21 cellular contexts compared by ENCODE assay signal in genomic region chr6:85402071-85402470, GRCh38. TPM values are rescaled to one million over a fixed set of nuclear protein-coding genes. Genes with fewer than 3 reads are reported as not detected.
A peak's percentile ranks its signal among the peaks of the same experiment; 100 is the strongest.
DNase-seq lines count a peak whose midpoint lies in the region; ATAC-seq and TF ChIP-seq lines count a peak whose summit lies in the region.
"Had no signal": no experiment of that assay in that cellular context is flagged by ENCODE, and none has a peak within 500 bp of the region (broad histone marks: within the 10 kb centered on the region; RNA-seq: fewer than 3 reads in every experiment).

No MANE protein-coding gene starts in this region.

- POLR2A ChIA-PET in IMR-90 (lab: Charles Lee; ENCODE audit: unreplicated experiment), result no interaction called here

- peak overlapping the region; percentile 90 for H2BK15ac ChIP-seq in IMR-90 (ENCODE audit: low read depth, low read length)

- H3K4ac ChIP-seq in IMR-90 (ENCODE audit: low read depth, low read length), result peak overlapping the region; percentile 100

- CTCF ChIA-PET in IMR-90 (lab: Yijun Ruan, JAX), result interaction anchor here (1.9 kb wide), 1 partner anchor 47 kb away, joined by 7 read pairs; no protein-coding TSS in a partner anchor

- no peaks in the 10 kb centered on the region for H3K27me3 ChIP-seq in IMR-90 (ENCODE audit: control insufficient read depth, insufficient read depth, low read length)
- H3K27me3 ChIP-seq: body of pancreas, esophagus muscularis mucosa, suprapubic skin had no signal

- H3K4me1 ChIP-seq in IMR-90 (ENCODE audit: control insufficient read depth, insufficient read depth, low read length) (peaks cover 40% of the 10 kb centered on the region), mesodermal cell (ENCODE audit: control insufficient read depth, insufficient read depth, low read length, poor library complexity, severe bottlenecking) (peaks cover 50% of the 10 kb centered on the region)
- H3K4me1 ChIP-seq: psoas muscle had no signal

- peak overlapping the region; percentile 95 for H4K5ac ChIP-seq in IMR-90 (ENCODE audit: low read depth, low read length)

- peak overlapping the region; percentile 74 to 99 for H4K8ac ChIP-seq in IMR-90 (ENCODE audit: low read depth in 2 of 2, low read length in 2 of 2)

- peak overlapping the region; percentile 99; the same call in 1 of the 2 replicates for H3K56ac ChIP-seq in IMR-90 (ENCODE audit: extremely low read depth, insufficient read depth, low read length)

- H3K79me1 ChIP-seq in IMR-90 (ENCODE audit: low read depth in 1 of 2, low read length in 2 of 2), result peaks cover 11 to 29% of the 10 kb centered on the region in 2 experiments; a peak in 3 of 4 replicates

- TF ChIP-seq CTCF in AG10803 (conservative IDR thresholded peaks at IDR 0.05; ENCODE audit: low read length) (no peak), IMR-90 (conservative IDR thresholded peaks at IDR 0.05; ENCODE audit: low read depth, low read length) (no peak)

- H3K27me3 Mint-ChIP-seq in activated naive CD8-positive, alpha-beta T cell treated with anti-CD3 and anti-CD28 coated beads, Interleukin-2, amount 50 U/mL, for 24 hours, result no peaks in the 10 kb centered on the region

- H3K4me1 Mint-ChIP-seq in activated naive CD8-positive, alpha-beta T cell treated with anti-CD3 and anti-CD28 coated beads, Interleukin-2, amount 50 U/mL, for 24 hours, result peaks cover 67% of the 10 kb centered on the region

- peak overlapping the region; percentile 99 for H4K91ac ChIP-seq in IMR-90 (ENCODE audit: insufficient read depth, low read depth, low read length)

- in situ Hi-C loops in IMR-90 (cut with MboI; ENCODE audit: low sequenced_read_pairs), result no loop called here

- ATAC-seq in IMR-90 (ENCODE audit: low read depth) (no peak), HG03565 (IDR thresholded peaks at IDR 0.05; ENCODE audit: unreplicated experiment) (no peak), HG03442 (IDR thresholded peaks at IDR 0.05; ENCODE audit: unreplicated experiment) (no peak), HG03097 (IDR thresholded peaks at IDR 0.05; ENCODE audit: low FRiP score, unreplicated experiment) (no peak)
- ATAC-seq in activated naive CD8-positive, alpha-beta T cell treated with anti-CD3 and anti-CD28 coated beads, Interleukin-2, amount 50 U/mL, for 24 hours, result no peak
- ATAC-seq: body of pancreas, left cardiac atrium, psoas muscle had no signal

- no TSS peak for BruUV-seq in IMR-90 (replicated peaks; lab: Mats Ljungman, UMichigan)

- dilution Hi-C loops in IMR-90 (cut with HindIII; ENCODE audit: low sequenced_read_pairs, unreplicated experiment), result no loop called here

- H4K20me1 ChIP-seq in IMR-90 (ENCODE audit: insufficient read depth, low read length), result no peaks in the 10 kb centered on the region

- H3K4me3 ChIP-seq in AG10803 (ENCODE audit: low read length), result no peak overlapping the region
- no peak overlapping the region for H3K4me3 ChIP-seq in IMR-90 (ENCODE audit: insufficient read depth, low read depth, low read length)
- no peak overlapping the region for H3K4me3 ChIP-seq in mesodermal cell (ENCODE audit: extremely low read depth, insufficient read depth, low read length, poor library complexity, severe bottlenecking)
- H3K4me3 ChIP-seq: body of pancreas, esophagus muscularis mucosa, psoas muscle, suprapubic skin had no signal

- peak; percentile 54 for DNase-seq in AG10803 (ENCODE audit: low read depth)
- no peak for DNase-seq in IMR-90
- no peak for DNase-seq in activated naive CD8-positive, alpha-beta T cell treated with anti-CD3 and anti-CD28 coated beads, Interleukin-2, amount 50 U/mL, for 24 hours
- no peak for DNase-seq in NCI-H345 (lab: John Stamatoyannopoulos, UW)
- DNase-seq: activated naive CD4-positive, alpha-beta T cell; body of pancreas; DMS79; left cardiac atrium; NCI-H1930; NCI-H524; psoas muscle had no signal

- H2BK120ac ChIP-seq in IMR-90 (ENCODE audit: low read depth, low read length), result peak overlapping the region; percentile 100

- peak overlapping the region; percentile 70 for H2AK9ac ChIP-seq in IMR-90 (replicated peaks; ENCODE audit: low read depth, low read length, poor library complexity)

- no peak for TF ChIP-seq POLR2A in IMR-90 (IDR thresholded peaks at IDR 0.05; ENCODE audit: low read depth, low read length)

- H3K36me3 ChIP-seq in IMR-90 (ENCODE audit: control insufficient read depth, insufficient read depth, low read length), result no peaks in the 10 kb centered on the region
- no peaks in the 10 kb centered on the region for H3K36me3 ChIP-seq in mesodermal cell (ENCODE audit: control insufficient read depth, insufficient read depth, low read length)
- H3K36me3 ChIP-seq: esophagus muscularis mucosa, suprapubic skin had no signal

- H3K23ac ChIP-seq in IMR-90 (ENCODE audit: low read depth, low read length), result peak overlapping the region; percentile 100

- peak overlapping the region; percentile 44 for H2AFZ ChIP-seq in IMR-90 (replicated peaks; ENCODE audit: low read length, poor library complexity)

- H3K14ac ChIP-seq in IMR-90 (replicated peaks; ENCODE audit: low read depth, low read length), result peak overlapping the region; percentile 100

- H3K9me3 Mint-ChIP-seq in activated naive CD8-positive, alpha-beta T cell treated with anti-CD3 and anti-CD28 coated beads, Interleukin-2, amount 50 U/mL, for 24 hours, result peaks cover 7% of the 10 kb centered on the region

- peak overlapping the region; percentile 87; the same call in 1 of the 2 replicates for H3K27ac ChIP-seq in IMR-90 (ENCODE audit: insufficient read depth, low read length)
- peak overlapping the region; percentile 98 for H3K27ac ChIP-seq in mesodermal cell (ENCODE audit: low read depth, low read length, severe bottlenecking)
- H3K27ac ChIP-seq: C4-2B, esophagus muscularis mucosa, psoas muscle, suprapubic skin, VCaP had no signal

- intact Hi-C loops in IMR-90 (cut with micrococcal nuclease), result no loop called here

- no peak overlapping the region for H3K4me2 ChIP-seq in IMR-90 (ENCODE audit: low read depth, low read length)

- H2BK20ac ChIP-seq in IMR-90 (ENCODE audit: low read depth, low read length), result peak overlapping the region; percentile 100

- H3K4me3 Mint-ChIP-seq in activated naive CD8-positive, alpha-beta T cell treated with anti-CD3 and anti-CD28 coated beads, Interleukin-2, amount 50 U/mL, for 24 hours, result no peak overlapping the region
- H3K4me3 Mint-ChIP-seq: dendritic cell treated with granulocyte-macrophage colony-stimulating factor and Interleukin-4, amounts not matched to agents 40 ng/mL and 50 ng/mL, for 4 days had no signal

- H2AK5ac ChIP-seq in IMR-90 (ENCODE audit: low read depth, low read length), result peak overlapping the region; percentile 96

- peaks cover 31% of the 10 kb centered on the region for H3K9me1 ChIP-seq in IMR-90 (ENCODE audit: insufficient read depth, low read length)

- H3K36me3 Mint-ChIP-seq in activated naive CD8-positive, alpha-beta T cell treated with anti-CD3 and anti-CD28 coated beads, Interleukin-2, amount 50 U/mL, for 24 hours (ENCODE audit: low read depth), result peaks cover 2% of the 10 kb centered on the region

- peak overlapping the region; percentile 96 for H3K18ac ChIP-seq in IMR-90 (ENCODE audit: low read depth, low read length)

- peak overlapping the region; percentile 59 for H3K27ac Mint-ChIP-seq in activated naive CD8-positive, alpha-beta T cell treated with anti-CD3 and anti-CD28 coated beads, Interleukin-2, amount 50 U/mL, for 24 hours
- H3K27ac Mint-ChIP-seq: dendritic cell treated with granulocyte-macrophage colony-stimulating factor and Interleukin-4, amounts not matched to agents 40 ng/mL and 50 ng/mL, for 4 days had no signal

- H3K9me3 ChIP-seq in IMR-90 (ENCODE audit: control insufficient read depth, insufficient read depth, low read length), result 0 out of 2 replicates have a peak, but pooled peaks cover 1% of the 10 kb centered on the region
- peaks cover 10% of the 10 kb centered on the region for H3K9me3 ChIP-seq in mesodermal cell (ENCODE audit: control insufficient read depth, low read length)
- H3K9me3 ChIP-seq: body of pancreas, suprapubic skin had no signal

- H2BK5ac ChIP-seq in IMR-90 (ENCODE audit: low read depth, low read length, poor library complexity, severe bottlenecking), result peak overlapping the region; percentile 100

- no peak for TF ChIP-seq RAD21 in IMR-90 (IDR thresholded peaks at IDR 0.05; ENCODE audit: low read length)

- H3K9ac ChIP-seq in IMR-90 (ENCODE audit: low read depth, low read length), result no peak overlapping the region; the same call in 1 of the 2 replicates

TF ChIP-seq in IMR-90, 13 proteins besides CTCF, POLR2A, EP300 and RAD21:
- no peak for TF ChIP-seq NFE2L2 (IDR thresholded peaks at IDR 0.05; ENCODE audit: low read depth, low read length)

RNA-seq across cellular contexts. Expression of gene NT5E, which starts 47.8 kb away (rescaled TPM):
- 280 and 281 TPM in 2 replicates for total RNA-seq in IMR-90 (2012; rRNA removed)
- 153 and 178 TPM in 2 replicates for polyA plus RNA-seq in IMR-90 (2012; rRNA removed)
- polyA plus RNA-seq in IMR-90 (2012; cell fraction: cytosol; rRNA removed), result 55.3 and 126 TPM in 2 replicates
- 66.2 and 102 TPM in 2 replicates for polyA plus RNA-seq in IMR-90 (2012; cell fraction: nucleus; rRNA removed; ENCODE audit: low replicate concordance)
- polyA plus RNA-seq in mesodermal cell (2013, experiment 1 of 2), result 17.1 TPM
- polyA plus RNA-seq in mesodermal cell (2013, experiment 2 of 2), result 19.3 TPM
- total RNA-seq: OCI-LY7 had no signal
